Comparison of ENCODE assay signal across 1 cellular context in the genomic region with DNA sequence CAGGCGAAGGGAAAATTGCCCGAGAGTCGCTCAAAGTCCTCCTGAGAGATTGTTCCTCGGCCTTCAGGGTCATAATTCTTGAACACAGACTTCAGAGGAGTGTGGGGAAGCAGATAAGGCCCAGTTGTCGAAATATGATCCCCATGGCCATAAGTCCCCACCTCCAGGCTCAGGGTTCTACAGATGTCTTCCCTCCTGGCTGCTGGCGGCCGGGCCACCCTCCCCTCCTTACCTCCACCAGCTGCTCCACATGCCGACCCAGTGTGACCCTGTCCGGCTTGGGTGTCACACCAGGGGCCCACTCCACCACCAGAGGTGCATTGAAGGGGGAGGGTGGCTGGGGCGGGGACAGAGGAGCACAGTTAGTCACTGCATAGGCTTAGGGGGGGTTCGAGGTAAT.
A peak's percentile ranks its signal among the peaks of the same experiment; 100 is the strongest.
TF ChIP-seq lines count a peak whose summit lies in the region.

No MANE protein-coding gene starts in this region.

TF ChIP-seq in K562, 482 proteins besides CTCF, POLR2A, EP300 and RAD21 (continued from another document):
- TF ChIP-seq CEBPZ (IDR thresholded peaks at IDR 0.05; ENCODE audit: borderline replicate concordance, low read depth, low read length) (no peak), LEF1 (IDR thresholded peaks at IDR 0.05) (peak; percentile 82), RBFOX2 (IDR thresholded peaks at IDR 0.05; ENCODE audit: low read depth, low read length) (peak; percentile 54), HDAC8 (tag; IDR thresholded peaks at IDR 0.05) (no peak), EP400 (IDR thresholded peaks at IDR 0.05) (peak; percentile 18; the same call in 1 of the 2 replicates), ZNF311 (CRISPR knock-in tag; IDR thresholded peaks at IDR 0.05) (no peak), SMAD1 (IDR thresholded peaks at IDR 0.05; ENCODE audit: low read depth, low read length, partially characterized antibody) (no peak), PTTG1 (tag; IDR thresholded peaks at IDR 0.05; ENCODE audit: low read depth) (no peak), ZFP36 (IDR thresholded peaks at IDR 0.05; ENCODE audit: low read depth, low read length, partially characterized antibody) (no peak), BMI1 (IDR thresholded peaks at IDR 0.05; ENCODE audit: low read length) (no peak), CUX1 (CRISPR knock-in tag; IDR thresholded peaks at IDR 0.05) (no peak), CREM (IDR thresholded peaks at IDR 0.05; ENCODE audit: low read depth) (peak; percentile 43; the same call in 1 of the 2 replicates), ZNF830 (CRISPR knock-in tag; IDR thresholded peaks at IDR 0.05) (no peak), CCNT2 (IDR thresholded peaks at IDR 0.05; ENCODE audit: borderline replicate concordance, extremely low read depth, insufficient read length, low read depth, low read length) (peak; percentile 57), SREBF2 (CRISPR knock-in tag; IDR thresholded peaks at IDR 0.05) (no peak), PHB2 (IDR thresholded peaks at IDR 0.05; ENCODE audit: low read depth) (no peak), ZBTB8A (IDR thresholded peaks at IDR 0.05; ENCODE audit: partially characterized antibody) (no peak), RERE (CRISPR knock-in tag; IDR thresholded peaks at IDR 0.05; ENCODE audit: borderline replicate concordance) (no peak), CAMTA2 (CRISPR knock-in tag; conservative IDR thresholded peaks at IDR 0.05) (no peak), ZNF3 (CRISPR knock-in tag; IDR thresholded peaks at IDR 0.05) (no peak), UBTF (IDR thresholded peaks at IDR 0.05; ENCODE audit: borderline replicate concordance in 1 of 2, low read depth in 2 of 2, low read length in 2 of 2) (peak; percentile 49 to 90; a peak in 3 of 4 replicates), HNRNPLL (IDR thresholded peaks at IDR 0.05; ENCODE audit: low read depth, low read length, poor library complexity, severe bottlenecking) (no peak), NFIX (CRISPR knock-in tag; IDR thresholded peaks at IDR 0.05; ENCODE audit: low read depth) (no peak), ZHX1 (conservative IDR thresholded peaks at IDR 0.05; ENCODE audit: low read length) (no peak), BCOR (IDR thresholded peaks at IDR 0.05) (no peak), FOXK2 (conservative IDR thresholded peaks at IDR 0.05 in 1 of 2, IDR thresholded peaks at IDR 0.05 in 1 of 2; ENCODE audit: low read depth in 2 of 2) (peak; percentile 36 to 75; a peak in 3 of 4 replicates), PHF21A (IDR thresholded peaks at IDR 0.05; ENCODE audit: borderline replicate concordance, low read depth) (peak; percentile 81; the same call in 1 of the 2 replicates), EGR1 (conservative IDR thresholded peaks at IDR 0.05) (0 out of 2 replicates have a peak, but pooled peaks have one; percentile 15), HNRNPK (IDR thresholded peaks at IDR 0.05; ENCODE audit: low read depth, low read length, poor library complexity, severe bottlenecking) (no peak), STAG1 (CRISPR knock-in tag; IDR thresholded peaks at IDR 0.05; ENCODE audit: borderline replicate concordance) (no peak), ZNF124 (CRISPR knock-in tag; IDR thresholded peaks at IDR 0.05) (no peak), ZNF239 (CRISPR knock-in tag; IDR thresholded peaks at IDR 0.05) (no peak)
- TF ChIP-seq, protein P1, sequence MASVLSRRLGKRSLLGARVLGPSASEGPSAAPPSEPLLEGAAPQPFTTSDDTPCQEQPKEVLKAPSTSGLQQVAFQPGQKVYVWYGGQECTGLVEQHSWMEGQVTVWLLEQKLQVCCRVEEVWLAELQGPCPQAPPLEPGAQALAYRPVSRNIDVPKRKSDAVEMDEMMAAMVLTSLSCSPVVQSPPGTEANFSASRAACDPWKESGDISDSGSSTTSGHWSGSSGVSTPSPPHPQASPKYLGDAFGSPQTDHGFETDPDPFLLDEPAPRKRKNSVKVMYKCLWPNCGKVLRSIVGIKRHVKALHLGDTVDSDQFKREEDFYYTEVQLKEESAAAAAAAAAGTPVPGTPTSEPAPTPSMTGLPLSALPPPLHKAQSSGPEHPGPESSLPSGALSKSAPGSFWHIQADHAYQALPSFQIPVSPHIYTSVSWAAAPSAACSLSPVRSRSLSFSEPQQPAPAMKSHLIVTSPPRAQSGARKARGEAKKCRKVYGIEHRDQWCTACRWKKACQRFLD (CRISPR knock-in tag; IDR thresholded peaks at IDR 0.05) = no peak
- TF ChIP-seq, protein P2, sequence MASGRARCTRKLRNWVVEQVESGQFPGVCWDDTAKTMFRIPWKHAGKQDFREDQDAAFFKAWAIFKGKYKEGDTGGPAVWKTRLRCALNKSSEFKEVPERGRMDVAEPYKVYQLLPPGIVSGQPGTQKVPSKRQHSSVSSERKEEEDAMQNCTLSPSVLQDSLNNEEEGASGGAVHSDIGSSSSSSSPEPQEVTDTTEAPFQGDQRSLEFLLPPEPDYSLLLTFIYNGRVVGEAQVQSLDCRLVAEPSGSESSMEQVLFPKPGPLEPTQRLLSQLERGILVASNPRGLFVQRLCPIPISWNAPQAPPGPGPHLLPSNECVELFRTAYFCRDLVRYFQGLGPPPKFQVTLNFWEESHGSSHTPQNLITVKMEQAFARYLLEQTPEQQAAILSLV (tag; IDR thresholded peaks at IDR 0.05) = no peak
- TF ChIP-seq, protein P3, sequence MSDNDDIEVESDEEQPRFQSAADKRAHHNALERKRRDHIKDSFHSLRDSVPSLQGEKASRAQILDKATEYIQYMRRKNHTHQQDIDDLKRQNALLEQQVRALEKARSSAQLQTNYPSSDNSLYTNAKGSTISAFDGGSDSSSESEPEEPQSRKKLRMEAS (CRISPR knock-in tag; IDR thresholded peaks at IDR 0.05) = peak; percentile 70; the same call in 1 of the 2 replicates
